In genomic region chr19:16444273-16444597, GRCh38 we compare ENCODE assay signal across 21 cellular contexts. TPM values are rescaled to one million over a fixed set of nuclear protein-coding genes. Genes with fewer than 3 reads are reported as not detected.
DNase-seq lines count a peak whose midpoint lies in the region; ATAC-seq and TF ChIP-seq lines count a peak whose summit lies in the region.
"Had no signal": no experiment of that assay in that cellular context is flagged by ENCODE, and none has a peak within 500 bp of the region (broad histone marks: within the 10 kb centered on the region; RNA-seq: fewer than 3 reads in every experiment).

No MANE protein-coding gene starts in this region.

- POLR2A ChIA-PET in OCI-LY7 (lab: Charles Lee), result interaction anchor here (0.6 to 1.0 kb wide), 2 partner anchors 9 to 143 kb away, joined by 3 to 4 read pairs; no protein-coding TSS in a partner anchor

- H3K4me1 ChIP-seq in OCI-LY7 (ENCODE audit: insufficient read depth, low read length, poor library complexity, severe bottlenecking) (peaks cover 99% of the 10 kb centered on the region), gastrocnemius medialis (peaks cover 76 to 78% of the 10 kb centered on the region in 2 donors)

- no peaks in the 10 kb centered on the region for H4K20me1 ChIP-seq in OCI-LY7 (ENCODE audit: insufficient read depth, low read length)

- H3K9me3 ChIP-seq in OCI-LY7 (ENCODE audit: low read length) (peaks cover 5% of the 10 kb centered on the region; the same call in 1 of the 2 replicates), gastrocnemius medialis (no peaks in the 10 kb centered on the region)

- peak overlapping the region; percentile 77 for H3K4me2 ChIP-seq in OCI-LY7 (ENCODE audit: low read length)

- H3K36me3 ChIP-seq in OCI-LY7 (ENCODE audit: insufficient read depth, low read length), result peaks cover 46% of the 10 kb centered on the region
- H3K36me3 ChIP-seq in gastrocnemius medialis, result peaks cover 0 to 7% of the 10 kb centered on the region in 2 donors

- H3K36me3 Mint-ChIP-seq in activated T-cell treated with anti-CD3 and anti-CD28 coated beads, Interleukin-2, amount 50 U/mL, for 24 hours (ENCODE audit: low read depth), result peaks cover 39% of the 10 kb centered on the region
- peaks cover 13% of the 10 kb centered on the region for H3K36me3 Mint-ChIP-seq in activated T-cell treated with anti-CD3 and anti-CD28 coated beads, Interleukin-2, amount 50 U/mL, for 4 hours (ENCODE audit: insufficient read depth)
- H3K36me3 Mint-ChIP-seq in dendritic cell treated with granulocyte-macrophage colony-stimulating factor and Interleukin-4, amounts not matched to agents 40 ng/mL and 50 ng/mL, for 4 days (ENCODE audit: low read depth), result peaks cover 27% of the 10 kb centered on the region
- H3K36me3 Mint-ChIP-seq: type B pancreatic cell had no signal

- no TSS peak for BruUV-seq in OCI-LY7 (replicated peaks; lab: Mats Ljungman, UMichigan)

- no peak for TF ChIP-seq POLR2A in gastrocnemius medialis (IDR thresholded peaks at IDR 0.05)

- TF ChIP-seq CTCF in OCI-LY7 (conservative IDR thresholded peaks at IDR 0.05; ENCODE audit: low read length), result no peak
- no peak for TF ChIP-seq CTCF in gastrocnemius medialis (IDR thresholded peaks at IDR 0.05 in 4 of 5, conservative IDR thresholded peaks at IDR 0.05 in 1 of 5)

- no peak overlapping the region for H2AFZ ChIP-seq in OCI-LY7 (ENCODE audit: low read length)

- H3K9me3 Mint-ChIP-seq in activated T-cell treated with anti-CD3 and anti-CD28 coated beads, Interleukin-2, amount 50 U/mL, for 24 hours, result no peaks in the 10 kb centered on the region
- no peaks in the 10 kb centered on the region for H3K9me3 Mint-ChIP-seq in activated T-cell treated with anti-CD3 and anti-CD28 coated beads, Interleukin-2, amount 50 U/mL, for 4 hours
- no peaks in the 10 kb centered on the region for H3K9me3 Mint-ChIP-seq in dendritic cell treated with granulocyte-macrophage colony-stimulating factor and Interleukin-4, amounts not matched to agents 40 ng/mL and 50 ng/mL, for 4 days
- H3K9me3 Mint-ChIP-seq: type B pancreatic cell had no signal

- peak overlapping the region; percentile 15 for H3K27ac Mint-ChIP-seq in activated T-cell treated with anti-CD3 and anti-CD28 coated beads, Interleukin-2, amount 50 U/mL, for 24 hours
- H3K27ac Mint-ChIP-seq in dendritic cell treated with granulocyte-macrophage colony-stimulating factor and Interleukin-4, amounts not matched to agents 40 ng/mL and 50 ng/mL, for 4 days, result peak overlapping the region; percentile 84
- H3K27ac Mint-ChIP-seq: activated CD8-positive, alpha-beta memory T cell treated with anti-CD3 and anti-CD28 coated beads, Interleukin-2, amount 10 ng/mL, durations not matched to agents 7 days and 5 days; activated naive CD8-positive, alpha-beta T cell; type B pancreatic cell had no signal

- in situ Hi-C loops in gastrocnemius medialis (cut with MboI; ENCODE audit: low sequenced_read_pairs in 4 of 4), result no loop called here

- H3K27ac ChIP-seq in OCI-LY7 (ENCODE audit: low read depth, low read length, poor library complexity, severe bottlenecking) (peak overlapping the region; percentile 96), gastrocnemius medialis (peak overlapping the region; percentile 91 to 99 (median 96))
- H3K27ac ChIP-seq: epithelial cell of prostate had no signal

- H3K79me2 ChIP-seq in OCI-LY7 (ENCODE audit: insufficient read depth, low read depth, low read length), result peaks cover 63% of the 10 kb centered on the region

- no peaks in the 10 kb centered on the region for H3K27me3 Mint-ChIP-seq in activated T-cell treated with anti-CD3 and anti-CD28 coated beads, Interleukin-2, amount 50 U/mL, for 24 hours
- no peaks in the 10 kb centered on the region for H3K27me3 Mint-ChIP-seq in activated T-cell treated with anti-CD3 and anti-CD28 coated beads, Interleukin-2, amount 50 U/mL, for 4 hours (ENCODE audit: low read depth)
- no peaks in the 10 kb centered on the region for H3K27me3 Mint-ChIP-seq in dendritic cell treated with granulocyte-macrophage colony-stimulating factor and Interleukin-4, amounts not matched to agents 40 ng/mL and 50 ng/mL, for 4 days
- H3K27me3 Mint-ChIP-seq: activated CD8-positive, alpha-beta memory T cell treated with anti-CD3 and anti-CD28 coated beads, Interleukin-2, amount 10 ng/mL, durations not matched to agents 7 days and 5 days; activated naive CD8-positive, alpha-beta T cell; type B pancreatic cell had no signal

- CTCF ChIA-PET in OCI-LY7 (lab: Charles Lee; ENCODE audit: unreplicated experiment), result no interaction called here

- H3K4me1 Mint-ChIP-seq in activated T-cell treated with anti-CD3 and anti-CD28 coated beads, Interleukin-2, amount 50 U/mL, for 24 hours (ENCODE audit: low read depth), result peaks cover 49% of the 10 kb centered on the region
- peaks cover 50% of the 10 kb centered on the region for H3K4me1 Mint-ChIP-seq in activated T-cell treated with anti-CD3 and anti-CD28 coated beads, Interleukin-2, amount 50 U/mL, for 4 hours (ENCODE audit: low read depth)
- peaks cover 65% of the 10 kb centered on the region for H3K4me1 Mint-ChIP-seq in dendritic cell treated with granulocyte-macrophage colony-stimulating factor and Interleukin-4, amounts not matched to agents 40 ng/mL and 50 ng/mL, for 4 days (ENCODE audit: low read depth)

- H3K4me3 ChIP-seq in OCI-LY7 (ENCODE audit: low read depth, low read length, poor library complexity, severe bottlenecking), result peak overlapping the region; percentile 49
- H3K4me3 ChIP-seq in gastrocnemius medialis, result no peak overlapping the region

- H3K27me3 ChIP-seq in gastrocnemius medialis, result no peaks in the 10 kb centered on the region

- no peak for DNase-seq in activated T-cell treated with anti-CD3 and anti-CD28 coated beads, Interleukin-2, amount 50 U/mL, for 24 hours
- DNase-seq in activated T-cell treated with anti-CD3 and anti-CD28 coated beads, Interleukin-2, amount 50 U/mL, for 4 hours, result no peak
- DNase-seq in OCI-LY7 (ENCODE audit: low spot score) (peak; percentile 69), gastrocnemius medialis (no peak), occipital lobe (lab: John Stamatoyannopoulos, UW) (no peak), hippocampal formation (lab: John Stamatoyannopoulos, UW) (no peak)
- DNase-seq: activated CD8-positive, alpha-beta memory T cell treated with anti-CD3 and anti-CD28 coated beads, Interleukin-2, amount 10 ng/mL, durations not matched to agents 7 days and 5 days; COR-L47; GF-D8; head of caudate nucleus; kidney; NCI-H1930; NCI-H748 treated with DMSO at 0.1 percent for 48 hours; SIG-M5; stimulated activated CD4-positive, alpha-beta T cell treated with anti-CD3 and anti-CD28 coated beads, Interleukin-1b, Interleukin-23, amount 100 ng/mL, for 48 hours had no signal

- no peak for ATAC-seq in activated T-cell treated with anti-CD3 and anti-CD28 coated beads, Interleukin-2, amount 50 U/mL, for 4 hours
- ATAC-seq in gastrocnemius medialis (no peak), HG02885 (IDR thresholded peaks at IDR 0.05; ENCODE audit: poor library complexity, unreplicated experiment) (no peak)
- ATAC-seq: activated CD8-positive, alpha-beta memory T cell treated with anti-CD3 and anti-CD28 coated beads, Interleukin-2, amount 10 ng/mL, durations not matched to agents 7 days and 5 days had no signal

- no peak overlapping the region for H3K4me3 Mint-ChIP-seq in activated T-cell treated with anti-CD3 and anti-CD28 coated beads, Interleukin-2, amount 50 U/mL, for 24 hours
- H3K4me3 Mint-ChIP-seq in activated T-cell treated with anti-CD3 and anti-CD28 coated beads, Interleukin-2, amount 50 U/mL, for 4 hours, result no peak overlapping the region
- H3K4me3 Mint-ChIP-seq in dendritic cell treated with granulocyte-macrophage colony-stimulating factor and Interleukin-4, amounts not matched to agents 40 ng/mL and 50 ng/mL, for 4 days, result peak overlapping the region; percentile 41
- H3K4me3 Mint-ChIP-seq: activated CD8-positive, alpha-beta memory T cell treated with anti-CD3 and anti-CD28 coated beads, Interleukin-2, amount 10 ng/mL, durations not matched to agents 7 days and 5 days; activated naive CD8-positive, alpha-beta T cell; type B pancreatic cell had no signal

- intact Hi-C loops in OCI-LY7 (cut with micrococcal nuclease; ENCODE audit: unreplicated experiment) (loop anchor here (10.0 kb wide), 2 partner anchors 369 to 631 kb away; partner anchors contain the start of genes HAUS8, MYO9B and TPM4), gastrocnemius medialis (cut with DNase I; ENCODE audit: low total_unique reads) (loop anchor here (5.0 kb wide), 1 partner anchor 138 kb away; no protein-coding TSS in a partner anchor)
- intact Hi-C loops in dendritic cell treated with granulocyte-macrophage colony-stimulating factor and Interleukin-4, amounts not matched to agents 40 ng/mL and 50 ng/mL, for 4 days (cut with micrococcal nuclease), result loop anchor here (10.0 kb wide), 2 partner anchors 51 to 101 kb away; partner anchors contain the start of genes C19orf44, CALR3 and CHERP

- no peaks in the 10 kb centered on the region for H3K9me2 ChIP-seq in OCI-LY7 (ENCODE audit: insufficient read depth, low read length)

RNA-seq across cellular contexts. Expression of gene EPS15L1, which starts 27.5 kb away (rescaled TPM):
- total RNA-seq in activated T-cell treated with anti-CD3 and anti-CD28 coated beads, Interleukin-2, amount 50 U/mL, for 4 hours, result 10 to 100 TPM; 37.0 to 40.1 (median 38.1) TPM
- 22.4 and 28.1 TPM in 2 replicates for total RNA-seq in OCI-LY7 (2014; rRNA removed; shearing (Covaris generic))
- total RNA-seq in OCI-LY7 (2022) (67.0 and 67.1 TPM in 2 replicates), gastrocnemius medialis (10 to 100 TPM; 52.5 to 61.7 (median 59.7) TPM), occipital lobe (11.4 TPM)

RNA-seq across cellular contexts. Expression of gene CALR3, which starts 51.7 kb away (rescaled TPM):
- total RNA-seq in activated T-cell treated with anti-CD3 and anti-CD28 coated beads, Interleukin-2, amount 50 U/mL, for 4 hours, result not detected
- not detected in 2 replicates for total RNA-seq in OCI-LY7 (2014; rRNA removed; shearing (Covaris generic))
- total RNA-seq in OCI-LY7 (2022) (not detected in 2 replicates), gastrocnemius medialis (not detected), occipital lobe (not detected)
- total RNA-seq: A172; activated CD8-positive, alpha-beta memory T cell treated with anti-CD3 and anti-CD28 coated beads, Interleukin-2, amount 10 ng/mL, durations not matched to agents 7 days and 5 days; kidney had no signal

RNA-seq across cellular contexts. Expression of gene C19orf44, which starts 52.0 kb away (rescaled TPM):
- 1 to 10 TPM; 2.4 to 3.2 (median 2.7) TPM for total RNA-seq in activated T-cell treated with anti-CD3 and anti-CD28 coated beads, Interleukin-2, amount 50 U/mL, for 4 hours
- total RNA-seq in OCI-LY7 (2014; rRNA removed; shearing (Covaris generic)), result 5.2 and 6.8 TPM in 2 replicates
- total RNA-seq in OCI-LY7 (2022), result 7.6 and 8.4 TPM in 2 replicates
- total RNA-seq in gastrocnemius medialis, result 1 to 10 TPM; 4.1 to 7.1 (median 5.0) TPM
- 2.8 TPM for total RNA-seq in occipital lobe
